Comparison of ENCODE assay signal across 19 cellular contexts in genomic region chrX:119206203-119206602, GRCh38. TPM values are rescaled to one million over a fixed set of nuclear protein-coding genes. Genes with fewer than 3 reads are reported as not detected.
DNase-seq lines count a peak whose midpoint lies in the region; ATAC-seq, FAIRE-seq and TF ChIP-seq lines count a peak whose summit lies in the region.
"Had no signal": no experiment of that assay in that cellular context is flagged by ENCODE, and none has a peak within 500 bp of the region (broad histone marks: within the 10 kb centered on the region; RNA-seq: fewer than 3 reads in every experiment).

No MANE protein-coding gene starts in this region.

- no peaks in the 10 kb centered on the region for H3K36me3 ChIP-seq in OCI-LY7 (ENCODE audit: insufficient read depth, low read length)
- H3K36me3 ChIP-seq in K562 (ENCODE audit: control insufficient read depth, insufficient read depth, low read length): no peaks in the 10 kb centered on the region
- H3K36me3 ChIP-seq in right lobe of liver: no peaks in the 10 kb centered on the region
- no peaks in the 10 kb centered on the region for H3K36me3 ChIP-seq in psoas muscle (ENCODE audit: insufficient read depth in 1 of 2, low read depth in 1 of 2)

- H4K91ac ChIP-seq in H9 (ENCODE audit: insufficient read length, low read depth, low read length): no peak overlapping the region

- H3K27ac ChIP-seq in OCI-LY7 (ENCODE audit: low read depth, low read length, poor library complexity, severe bottlenecking) (no peak overlapping the region), K562 (ENCODE audit: extremely low read depth, low read depth, low read length) (peak overlapping the region; percentile 28; the same call in 1 of the 3 replicates), right lobe of liver (no peak overlapping the region), H9 (ENCODE audit: insufficient read length, low read depth, low read length) (no peak overlapping the region), psoas muscle (no peak overlapping the region)

- H2AFZ ChIP-seq in OCI-LY7 (ENCODE audit: low read length) (no peak overlapping the region), K562 (ENCODE audit: low read depth, low read length) (0 out of 2 replicates have a peak overlapping the region, but pooled peaks have one; percentile 24), H9 (ENCODE audit: low read length) (no peak overlapping the region)

- H3K9ac ChIP-seq in K562 (ENCODE audit: insufficient read depth in 1 of 2, low read depth in 2 of 2, low read length in 2 of 2) (no peak overlapping the region), H9 (ENCODE audit: extremely low read depth, insufficient read length, low read length) (no peak overlapping the region)
- H3K9ac ChIP-seq: SK-N-SH had no signal

- FAIRE-seq in HTR-8/SVneo (lab: Jason Lieb, UNC) (peak; percentile 4), K562 (lab: Jason Lieb, UNC) (no peak)
- FAIRE-seq: A204.1, D721Med had no signal

- H3K27me3 ChIP-seq in K562 (ENCODE audit: control insufficient read depth in 2 of 2, insufficient read depth in 2 of 2, low read length in 2 of 2) (no peaks in the 10 kb centered on the region), right lobe of liver (no peaks in the 10 kb centered on the region), H9 (ENCODE audit: insufficient read depth, low read length) (no peaks in the 10 kb centered on the region), psoas muscle (ENCODE audit: insufficient read depth in 3 of 3, low read length in 2 of 3) (peaks cover 0 to 8% (median 0%) of the 10 kb centered on the region in 3 donors)

- H3K4me2 ChIP-seq in OCI-LY7 (ENCODE audit: low read length) (no peak overlapping the region), K562 (ENCODE audit: insufficient read depth, low read length) (peak overlapping the region; percentile 13), H9 (ENCODE audit: insufficient read depth, insufficient read length, low read length) (no peak overlapping the region)
- H3K4me2 ChIP-seq: SK-N-SH had no signal

- peak; percentile 99 for ATAC-seq in K562
- peak; percentile 69 to 93 (median 78) for ATAC-seq in right lobe of liver
- no peak for ATAC-seq in psoas muscle

- H3K14ac ChIP-seq in H9 (ENCODE audit: insufficient read depth, low read length): no peak overlapping the region

- CTCF ChIA-PET in OCI-LY7 (lab: Charles Lee; ENCODE audit: unreplicated experiment): no interaction called here
- CTCF ChIA-PET in K562 (lab: Yijun Ruan, JAX; ENCODE audit: low intra/inter-chr PET ratio): no interaction called here

- no peaks in the 10 kb centered on the region for H3K9me2 ChIP-seq in OCI-LY7 (ENCODE audit: insufficient read depth, low read length)
- H3K9me2 ChIP-seq: SK-N-SH had no signal

- H3K36me3 Mint-ChIP-seq in H9 (ENCODE audit: insufficient read depth in 1 of 3, low read depth in 3 of 3): peaks cover 4 to 6% (median 4%) of the 10 kb centered on the region in 3 experiments
- H3K36me3 Mint-ChIP-seq: CD14-positive monocyte had no signal

- TF ChIP-seq RAD21 in K562 (CRISPR knock-in tag; conservative IDR thresholded peaks at IDR 0.05 in 1 of 2, IDR thresholded peaks at IDR 0.05 in 1 of 2): 0 out of 4 replicates have a peak, but pooled peaks of 1 of the 2 experiments have one; percentile 13

- H3K9me3 ChIP-seq in OCI-LY7 (ENCODE audit: low read length) (no peaks in the 10 kb centered on the region), K562 (replicated peaks; ENCODE audit: control insufficient read depth, insufficient read depth, low read depth, low read length) (no peaks in the 10 kb centered on the region), right lobe of liver (no peaks in the 10 kb centered on the region), H9 (ENCODE audit: control insufficient read depth, low read depth, low read length) (peaks cover 17% of the 10 kb centered on the region), psoas muscle (no peaks in the 10 kb centered on the region)
- H3K9me3 ChIP-seq: SK-N-SH had no signal

- no peaks in the 10 kb centered on the region for H3K79me1 ChIP-seq in H9 (ENCODE audit: insufficient read depth, low read depth, low read length, poor library complexity, severe bottlenecking)

- H2BK5ac ChIP-seq in H9 (ENCODE audit: insufficient read length, low read length): no peak overlapping the region

- DNase-seq in HTR-8/SVneo (ENCODE audit: insufficient read length, low spot score) (no peak), OCI-LY7 (ENCODE audit: low spot score) (peak; percentile 1), K562 (ENCODE audit: extremely low read depth in 1 of 4, low spot score in 3 of 4) (peak in 2 of 4 experiments; percentile 8 to 23), right lobe of liver (no peak), H9 (no peak), psoas muscle (no peak)
- DNase-seq in stimulated activated CD4-positive, alpha-beta T cell treated with anti-CD3 and anti-CD28 coated beads, Interleukin-1b, Interleukin-23, amount 100 ng/mL, for 48 hours: no peak
- DNase-seq: DMS79, H7, KBM-7, NCI-H1694 treated with DMSO at 0.1 percent for 48 hours, NCI-H446, SIG-M5, SK-N-SH had no signal

- no peaks in the 10 kb centered on the region for H3K9me1 ChIP-seq in K562 (ENCODE audit: control insufficient read depth, insufficient read depth, low read length)

- H3K18ac ChIP-seq in H9 (ENCODE audit: insufficient read length, low read depth, low read length): no peak overlapping the region

- H3K23ac ChIP-seq in H9 (ENCODE audit: insufficient read length, low read depth, low read length): no peak overlapping the region

- H4K20me1 ChIP-seq in OCI-LY7 (ENCODE audit: insufficient read depth, low read length): no peaks in the 10 kb centered on the region
- H4K20me1 ChIP-seq in K562 (replicated peaks; ENCODE audit: control insufficient read depth, insufficient read depth, low read length): no peaks in the 10 kb centered on the region
- H4K20me1 ChIP-seq in H9 (ENCODE audit: control insufficient read depth, insufficient read depth, insufficient read length): no peaks in the 10 kb centered on the region

- no peak overlapping the region for H2BK120ac ChIP-seq in H9 (ENCODE audit: low read depth, low read length, poor library complexity, severe bottlenecking)

- POLR2A ChIA-PET in OCI-LY7 (lab: Charles Lee) (interaction anchor here (1.4 kb wide), 1 partner anchor 11 kb away, joined by 5 read pairs; no protein-coding TSS in a partner anchor), K562 (lab: Yijun Ruan, JAX) (interaction anchor here (1.2 to 1.3 kb wide), 2 partner anchors 17 to 31 kb away, joined by 4 to 6 read pairs; no protein-coding TSS in a partner anchor)

- no peaks in the 10 kb centered on the region for H3K23me2 ChIP-seq in H9 (ENCODE audit: insufficient read length, low read depth, low read length, poor library complexity, severe bottlenecking)

- H2BK20ac ChIP-seq in H9 (ENCODE audit: low read depth, low read length, poor library complexity, severe bottlenecking): no peak overlapping the region

- in situ Hi-C loops in K562 (cut with MboI): loop anchor here (25.0 kb wide), 1 partner anchor 369 kb away; no protein-coding TSS in a partner anchor

- H3K9me3 Mint-ChIP-seq in H9: peaks cover 73 to 80% of the 10 kb centered on the region in 2 experiments
- H3K9me3 Mint-ChIP-seq: T-helper 2 cell treated with Interferon-gamma antibody and Interleukin-4, amounts not matched to agents 5 μg/mL and 100 μg/mL, for 36 hours had no signal

- no peak overlapping the region for H3K4me3 Mint-ChIP-seq in H9
- H3K4me3 Mint-ChIP-seq: B cell; CD14-positive monocyte; T-helper 2 cell treated with Interferon-gamma antibody and Interleukin-4, amounts not matched to agents 5 μg/mL and 100 μg/mL, for 36 hours had no signal

- H3K56ac ChIP-seq in H9 (ENCODE audit: insufficient read length, low read depth, low read length): no peak overlapping the region

- WGBS in K562 (ENCODE audit: insufficient coverage, low coverage, missing lambda C conversion rate): 0% methylated on average over 5 of the region's 5 CpGs
- 64% methylated on average over 3 of the region's 5 CpGs for WGBS in right lobe of liver (ENCODE audit: insufficient coverage, low coverage, low lambda C conversion rate, missing lambda C conversion rate)
- no CpG with 5 or more reads among the region's 5 CpGs for WGBS in H9 (ENCODE audit: extremely low coverage, insufficient read length, low lambda C conversion rate)
- WGBS in psoas muscle, 3 donors: 64 to 81% (median 71%) methylated on average over 5 of the region's 5 CpGs

- TF ChIP-seq CTCF in OCI-LY7 (conservative IDR thresholded peaks at IDR 0.05; ENCODE audit: low read length) (no peak), K562 (IDR thresholded peaks at IDR 0.05 in 2 of 3, conservative IDR thresholded peaks at IDR 0.05 in 1 of 3; ENCODE audit: insufficient read depth in 2 of 3, low read depth in 1 of 3, low read length in 3 of 3) (no peak), right lobe of liver (IDR thresholded peaks at IDR 0.05) (no peak), H9 (conservative IDR thresholded peaks at IDR 0.05) (no peak), psoas muscle (IDR thresholded peaks at IDR 0.05) (no peak)

- H3T11ph ChIP-seq in H9 (ENCODE audit: low read length): no peak overlapping the region

- H2AK5ac ChIP-seq in H9 (ENCODE audit: insufficient read length, low read length): no peak overlapping the region

- no peak overlapping the region for H3K4me3 ChIP-seq in OCI-LY7 (ENCODE audit: low read depth, low read length, poor library complexity, severe bottlenecking)
- no peak overlapping the region for H3K4me3 ChIP-seq in K562
- H3K4me3 ChIP-seq in right lobe of liver: no peak overlapping the region
- H3K4me3 ChIP-seq in psoas muscle: no peak overlapping the region

- H2BK15ac ChIP-seq in H9 (ENCODE audit: low read depth, low read length): no peak overlapping the region

- H2BK12ac ChIP-seq in H9 (ENCODE audit: insufficient read length, low read depth, low read length): no peak overlapping the region

- BruUV-seq in OCI-LY7 (replicated peaks; lab: Mats Ljungman, UMichigan): no TSS peak
- BruUV-seq in K562 (replicated peaks; lab: Mats Ljungman, UMichigan): no TSS peak

- H3K4me1 ChIP-seq in OCI-LY7 (ENCODE audit: insufficient read depth, low read length, poor library complexity, severe bottlenecking) (no peaks in the 10 kb centered on the region), K562 (replicated peaks in 1 of 2; ENCODE audit: control insufficient read depth in 2 of 2, insufficient read depth in 2 of 2, low read length in 2 of 2) (peaks cover 0 to 15% of the 10 kb centered on the region in 2 experiments; a peak in 3 of 5 replicates), right lobe of liver (no peaks in the 10 kb centered on the region), H9 (ENCODE audit: insufficient read depth, low read length) (no peaks in the 10 kb centered on the region), psoas muscle (no peaks in the 10 kb centered on the region)

- H3K4ac ChIP-seq in H9 (ENCODE audit: low read depth, low read length): no peak overlapping the region

- intact Hi-C loops in OCI-LY7 (cut with micrococcal nuclease; ENCODE audit: unreplicated experiment) (no loop called here), K562 (cut with micrococcal nuclease) (no loop called here), right lobe of liver (cut with DNase I) (no loop called here), psoas muscle (cut with DNase I) (no loop called here)

- H3K79me2 ChIP-seq in OCI-LY7 (ENCODE audit: insufficient read depth, low read depth, low read length) (no peaks in the 10 kb centered on the region), K562 (ENCODE audit: control insufficient read depth, insufficient read depth, low read length) (no peaks in the 10 kb centered on the region), H9 (ENCODE audit: insufficient read depth, low read length) (no peaks in the 10 kb centered on the region)

- H3K27me3 Mint-ChIP-seq in H9 (ENCODE audit: low read depth): peaks cover 3% of the 10 kb centered on the region

- TF ChIP-seq POLR2A in K562 (conservative IDR thresholded peaks at IDR 0.05) (no peak), right lobe of liver (IDR thresholded peaks at IDR 0.05) (no peak)

- H3K4me1 Mint-ChIP-seq in H9: no peaks in the 10 kb centered on the region
- H3K4me1 Mint-ChIP-seq: B cell, CD14-positive monocyte had no signal

- H4K8ac ChIP-seq in H9 (replicated peaks; ENCODE audit: insufficient read length, low read depth, low read length): no peak overlapping the region

- no peak overlapping the region for H3K27ac Mint-ChIP-seq in H9
- H3K27ac Mint-ChIP-seq: B cell; CD14-positive monocyte; T-helper 2 cell treated with Interferon-gamma antibody and Interleukin-4, amounts not matched to agents 5 μg/mL and 100 μg/mL, for 36 hours had no signal

- TF ChIP-seq EP300 in K562 (IDR thresholded peaks at IDR 0.05; ENCODE audit: low read length): peak; percentile 66; the same call in 1 of the 2 replicates

- no peak overlapping the region for H4K5ac ChIP-seq in H9 (ENCODE audit: insufficient read length, low read depth, low read length)

RNA-seq across cellular contexts. Expression of gene PGRMC1, which starts 29.9 kb away (rescaled TPM):
- 23.9 and 24.6 TPM in 2 replicates for total RNA-seq in OCI-LY7 (2014; rRNA removed; shearing (Covaris generic))
- total RNA-seq in OCI-LY7 (2022) (22.9 and 23.4 TPM in 2 replicates), K562 (2014; rRNA removed) (115 and 120 TPM in 2 replicates), K562 (2014; rRNA removed; fragmentation: Illumina TruSeq; extraction: Trizol) (102 and 111 TPM in 2 replicates), K562 (2015; rRNA removed; fragmentation: Illumina TruSeq; extraction: Trizol) (82.3 and 85.7 TPM in 2 replicates), K562 (2021) (85.9 and 90.4 TPM in 2 replicates), right lobe of liver (100 to 1,000 TPM; 182 to 455 (median 239) TPM), H9 (2021) (133 TPM in 2 replicates), psoas muscle (10 to 100 TPM in 3 of 4 donors, 1 to 10 TPM in 1; 6.3 to 15.4 (median 10.7) TPM)
- total RNA-seq in K562 (2011; cell fraction: chromatin; rRNA removed; ENCODE audit: low replicate concordance): 26.5 and 59.4 TPM in 2 replicates
- total RNA-seq in K562 (2011; cell fraction: nucleolus; rRNA removed): 70.8 and 71.2 TPM in 2 replicates
- total RNA-seq in K562 (2011; cell fraction: nucleoplasm; rRNA removed): 79.0 and 102 TPM in 2 replicates
- polyA plus RNA-seq in K562 (2011; rRNA removed) (75.1 and 95.7 TPM in 2 replicates), K562 (2014; fragmentation: Illumina TruSeq; extraction: Trizol) (87.1 and 90.3 TPM in 2 replicates), K562 (2014; fragmentation: Nextera tagmentation; extraction: Ambion mirVana) (10 to 100 TPM; 27.4 to 39.4 TPM), K562 (2014; rRNA removed) (96.8 and 98.6 TPM in 2 replicates), psoas muscle (10 to 100 TPM in 1 of 3 donors, 1 to 10 TPM in 2; 7.1 to 12.0 (median 9.8) TPM)
- polyA plus RNA-seq in K562 (2011; cell fraction: cytosol; rRNA removed): 41.6 and 82.8 TPM in 2 replicates
- polyA plus RNA-seq in K562 (2011; cell fraction: nucleus; rRNA removed): 16.7 and 20.6 TPM in 2 replicates
- 89.3 and 101 TPM in 2 replicates for polyA plus RNA-seq in K562 (2012)
- polyA minus RNA-seq in K562 (2011; rRNA and poly(A)+ RNA removed): 56.1 and 66.0 TPM in 2 replicates
- polyA minus RNA-seq in K562 (2011; cell fraction: cytosol; rRNA and poly(A)+ RNA removed): 42.5 and 46.9 TPM in 2 replicates
- polyA minus RNA-seq in K562 (2011; cell fraction: nucleus; rRNA and poly(A)+ RNA removed): 8.5 and 10.9 TPM in 2 replicates

Comparison
In these comparisons a context has a peak if more than half of its experiments do, and no peak if none do; other contexts are left out.
1. ATAC-seq: peak in K562 (single experiment) and right lobe of liver (4 of 4); none in psoas muscle (0 of 4).